In genomic region chr11:62706841-62707240, GRCh38 we compare ENCODE assay signal across 9 cellular contexts. TPM values are rescaled to one million over a fixed set of nuclear protein-coding genes. Genes with fewer than 3 reads are reported as not detected.
A peak's percentile ranks its signal among the peaks of the same experiment; 100 is the strongest.
DNase-seq lines count a peak whose midpoint lies in the region; ATAC-seq, FAIRE-seq and TF ChIP-seq lines count a peak whose summit lies in the region.
"Had no signal": no experiment of that assay in that cellular context is flagged by ENCODE, and none has a peak within 500 bp of the region (broad histone marks: within the 10 kb centered on the region; RNA-seq: fewer than 3 reads in every experiment).

No MANE protein-coding gene starts in this region.

- peak overlapping the region; percentile 91 to 97 for H3K27ac Mint-ChIP-seq in natural killer cell

- H3K79me2 ChIP-seq in ACC112 (ENCODE audit: control insufficient read depth, insufficient read depth, low read length, unreplicated experiment) = no peaks in the 10 kb centered on the region

- ATAC-seq in natural killer cell = no peak
- no peak for ATAC-seq in GM19463 (IDR thresholded peaks at IDR 0.05; ENCODE audit: unreplicated experiment)
- no peak for ATAC-seq in HG03457 (IDR thresholded peaks at IDR 0.05; ENCODE audit: unreplicated experiment)

- no peaks in the 10 kb centered on the region for H3K27me3 Mint-ChIP-seq in natural killer cell (ENCODE audit: low read depth in 2 of 2)

- DNase-seq in NB4 (ENCODE audit: low read depth) (no peak), dorsolateral prefrontal cortex (no peak), natural killer cell (no peak), GM10266 (ENCODE audit: extremely low spot score) (no peak), frontal cortex (ENCODE audit: low spot score in 2 of 2) (no peak)

- H3K27me3 ChIP-seq in ACC112 (ENCODE audit: insufficient read depth, low read length) = no peaks in the 10 kb centered on the region
- no peaks in the 10 kb centered on the region for H3K27me3 ChIP-seq in dorsolateral prefrontal cortex

- H2AFZ ChIP-seq in ACC112 (ENCODE audit: low read length, unreplicated experiment) = no peak overlapping the region

- H3K4me3 ChIP-seq in ACC112 (ENCODE audit: low read depth, low read length) (peak overlapping the region; percentile 75; the same call in 1 of the 2 replicates), NB4 (ENCODE audit: low read depth, low read length) (peak overlapping the region; percentile 35), dorsolateral prefrontal cortex (peak overlapping the region; percentile 54 to 99 (median 82))

- peaks cover 14% of the 10 kb centered on the region; the same call in 1 of the 2 replicates for H3K36me3 ChIP-seq in ACC112 (ENCODE audit: insufficient read depth, low read length)

- H3K4me1 ChIP-seq in ACC112 (ENCODE audit: control insufficient read depth, insufficient read depth, low read length, unreplicated experiment) = peaks cover 27% of the 10 kb centered on the region

- peaks cover 36 to 41% of the 10 kb centered on the region in 2 donors for H3K4me1 Mint-ChIP-seq in natural killer cell

- peak overlapping the region; percentile 77 for H3K4me3 Mint-ChIP-seq in natural killer cell

- H3K27ac ChIP-seq in ACC112 (ENCODE audit: low read depth, low read length) = no peak overlapping the region
- H3K27ac ChIP-seq in dorsolateral prefrontal cortex = peak overlapping the region; percentile 72 to 100 (median 96)

- no peaks in the 10 kb centered on the region for H3K9me3 Mint-ChIP-seq in natural killer cell

- TF ChIP-seq CTCF in NB4 (IDR thresholded peaks at IDR 0.05; ENCODE audit: low read depth, low read length) (no peak), dorsolateral prefrontal cortex (IDR thresholded peaks at IDR 0.05 in 54 of 56, conservative IDR thresholded peaks at IDR 0.05 in 2 of 56; ENCODE audit: low read depth in 1 of 56, partially characterized antibody in 56 of 56) (no peak), natural killer cell (IDR thresholded peaks at IDR 0.05) (no peak), GM10266 (IDR thresholded peaks at IDR 0.05; ENCODE audit: control insufficient read depth, insufficient read depth, low read depth, missing control alignments) (no peak)

- no peak for FAIRE-seq in frontal cortex (lab: Jason Lieb, UNC)

- TF ChIP-seq POLR2A in NB4 (IDR thresholded peaks at IDR 0.05; ENCODE audit: extremely low read depth, insufficient read length) = no peak

- no peaks in the 10 kb centered on the region for H3K36me3 Mint-ChIP-seq in natural killer cell

- intact Hi-C loops in dorsolateral prefrontal cortex (cut with DNase I) (loop anchor here (2.0 to 5.0 kb wide), 4 partner anchors 20 to 115 kb away; partner anchors contain the start of genes HNRNPUL2 (in 1 of the 2), LBHD1 (in 1 of the 2), MTA2 (in 1 of the 2) and TUT1 (in 1 of the 2)), natural killer cell (cut with micrococcal nuclease) (loop anchor here (2.0 to 5.0 kb wide), 5 partner anchors 35 to 135 kb away; partner anchors contain the start of genes EEF1G, EML3, LBHD1 and ROM1)

RNA-seq across cellular contexts. Expression of gene BSCL2, which starts 0.4 kb away (rescaled TPM):
- total RNA-seq in dorsolateral prefrontal cortex (100 to 1,000 TPM; 172 to 618 (median 433) TPM), natural killer cell (10 to 100 TPM; 19.7 to 22.0 (median 21.2) TPM), frontal cortex (149 TPM)

RNA-seq across cellular contexts. Expression of gene GNG3, which starts 0.6 kb away (rescaled TPM):
- total RNA-seq in dorsolateral prefrontal cortex (100 to 1,000 TPM in 115 of 120 experiments, 10 to 100 TPM in 5; 71.3 to 383 (median 216) TPM), natural killer cell (not detected), frontal cortex (20.0 TPM)
- total RNA-seq: T-helper 1 cell treated with Interleukin-12 subunit alpha and Interleukin-12 subunit beta and Interleukin-4 antibody, amounts not matched to agents 30 ng/mL and 1 ng/mL, for 36 hours had no signal

RNA-seq across cellular contexts. Expression of gene LRRN4CL, which starts 17.5 kb away (rescaled TPM):
- total RNA-seq in dorsolateral prefrontal cortex (1 to 10 TPM in 33 of 120 experiments, under 1 TPM in 84, not detected in 3; 0.18 to 3.0 (median 0.71) TPM), natural killer cell (not detected), frontal cortex (0.82 TPM)

RNA-seq across cellular contexts. Expression of gene HNRNPUL2, which starts 20.4 kb away (rescaled TPM):
- total RNA-seq in dorsolateral prefrontal cortex (100 to 1,000 TPM in 1 of 120 experiments, 10 to 100 TPM in 119; 49.2 to 100 (median 74.3) TPM), natural killer cell (10 to 100 TPM; 58.0 to 73.1 (median 69.3) TPM), frontal cortex (15.1 TPM)

RNA-seq across cellular contexts. Expression of gene TTC9C, which starts 21.4 kb away (rescaled TPM):
- total RNA-seq in dorsolateral prefrontal cortex (10 to 100 TPM; 21.6 to 58.1 (median 38.1) TPM), natural killer cell (10 to 100 TPM; 18.3 to 27.2 (median 23.2) TPM), frontal cortex (26.9 TPM)

Comparison
In these comparisons a context has a peak if more than half of its experiments do, and no peak if none do; other contexts are left out.
1. RNA of gene GNG3, which starts 0.6 kb away (total RNA-seq): 71.3 to 383 TPM in dorsolateral prefrontal cortex and 20.0 TPM in frontal cortex (single experiment); not detected in natural killer cell; every median in the first group is over 10 times any median in the second.
2. Peak in every context shown above with its lines, with median percentiles within 50 percentile points of each other: H3K4me3 ChIP-seq.